ENCODE assay signal across 16 cellular contexts in genomic region chr12:53539526-53539925, GRCh38. TPM values are rescaled to one million over a fixed set of nuclear protein-coding genes. Genes with fewer than 3 reads are reported as not detected.
DNase-seq lines count a peak whose midpoint lies in the region; ATAC-seq and TF ChIP-seq lines count a peak whose summit lies in the region.
"Had no signal": no experiment of that assay in that cellular context is flagged by ENCODE, and none has a peak within 500 bp of the region (broad histone marks: within the 10 kb centered on the region; RNA-seq: fewer than 3 reads in every experiment).

No MANE protein-coding gene starts in this region.

- ATAC-seq in activated CD4-positive, alpha-beta T cell treated with anti-CD3 and anti-CD28 coated beads for 36 hours: no peak
- no peak for ATAC-seq in HG03097 (IDR thresholded peaks at IDR 0.05; ENCODE audit: low FRiP score, unreplicated experiment)
- ATAC-seq: A549 had no signal

- H3F3A ChIP-seq in PC-9 (ENCODE audit: insufficient read depth, low read depth): peaks cover 38% of the 10 kb centered on the region

- H3K4me2 ChIP-seq in PC-9: peak overlapping the region; percentile 65
- H3K4me2 ChIP-seq: A549 had no signal

- no peak overlapping the region for H3K27ac Mint-ChIP-seq in activated CD4-positive, alpha-beta T cell treated with anti-CD3 and anti-CD28 coated beads for 36 hours

- H3K9me2 ChIP-seq in PC-9 (ENCODE audit: insufficient read depth): no peaks in the 10 kb centered on the region

- DNase-seq in PC-9 (no peak), dorsolateral prefrontal cortex (no peak), substantia nigra (lab: John Stamatoyannopoulos, UW) (no peak), NCI-H748 treated with DMSO at 0.1 percent for 48 hours (lab: John Stamatoyannopoulos, UW) (no peak), posterior vena cava (ENCODE audit: low spot score) (no peak)
- DNase-seq in activated CD4-positive, alpha-beta T cell treated with anti-CD3 and anti-CD28 coated beads for 36 hours: no peak
- DNase-seq: GOT3, KG1, MV-4-11, NCI-H1694 treated with DMSO at 0.1 percent for 48 hours, OCI-M1, SHP77 had no signal

- H3K27me3 Mint-ChIP-seq in activated CD4-positive, alpha-beta T cell treated with anti-CD3 and anti-CD28 coated beads for 36 hours: no peaks in the 10 kb centered on the region

- H2AFZ ChIP-seq in PC-9: no peak overlapping the region

- H3K27ac ChIP-seq in 22Rv1 (peak overlapping the region; percentile 83), PC-9 (peak overlapping the region; percentile 73; the same call in 1 of the 2 replicates), dorsolateral prefrontal cortex (peak overlapping the region in 51 of 59 donors; percentile 44 to 97 (median 88)), substantia nigra (ENCODE audit: low read depth, low read length, poor library complexity, severe bottlenecking) (peak overlapping the region; percentile 81)

- H3K36me3 Mint-ChIP-seq in activated CD4-positive, alpha-beta T cell treated with anti-CD3 and anti-CD28 coated beads for 36 hours (ENCODE audit: low read depth): peaks cover 32% of the 10 kb centered on the region

- no peaks in the 10 kb centered on the region for H4K20me1 ChIP-seq in PC-9 (ENCODE audit: insufficient read depth)

- intact Hi-C loops in PC-9 (cut with micrococcal nuclease; ENCODE audit: unreplicated experiment) (no loop called here), dorsolateral prefrontal cortex (cut with DNase I) (no loop called here), posterior vena cava (cut with DNase I) (no loop called here)
- intact Hi-C loops in activated CD4-positive, alpha-beta T cell treated with anti-CD3 and anti-CD28 coated beads for 36 hours (cut with DNase I, micrococcal nuclease): no loop called here

- H3K4me1 ChIP-seq in PC-9 (replicated peaks; ENCODE audit: insufficient read depth): peaks cover 33% of the 10 kb centered on the region

- H3K4me3 ChIP-seq in PC-9 (no peak overlapping the region), dorsolateral prefrontal cortex (no peak overlapping the region)
- H3K4me3 ChIP-seq: A549 had no signal

- CTCF ChIA-PET in PC-9 (lab: Charles Lee): no interaction called here
- CTCF ChIA-PET in activated CD4-positive, alpha-beta T cell treated with anti-CD3 and anti-CD28 coated beads for 36 hours (lab: Charles Lee): interaction anchor here (0.9 to 1.5 kb wide), 2 partner anchors 20 to 136 kb away, joined by 3 to 7 read pairs; partner anchors contain the start of gene ATP5MC2

- TF ChIP-seq CTCF in 22Rv1 (IDR thresholded peaks at IDR 0.05): no peak
- no peak for TF ChIP-seq CTCF in PC-9 (conservative IDR thresholded peaks at IDR 0.05)
- no peak for TF ChIP-seq CTCF in dorsolateral prefrontal cortex (IDR thresholded peaks at IDR 0.05 in 54 of 56, conservative IDR thresholded peaks at IDR 0.05 in 2 of 56; ENCODE audit: low read depth in 1 of 56, partially characterized antibody in 56 of 56)

- peaks cover 12% of the 10 kb centered on the region for H3K4me1 Mint-ChIP-seq in activated CD4-positive, alpha-beta T cell treated with anti-CD3 and anti-CD28 coated beads for 36 hours

- no TSS peak for BruUV-seq in PC-9 (replicated peaks; lab: Mats Ljungman, UMichigan)

- peaks cover 27% of the 10 kb centered on the region; the same call in 1 of the 2 replicates for H3K36me3 ChIP-seq in PC-9 (ENCODE audit: low read depth)

- H3K9me3 Mint-ChIP-seq in activated CD4-positive, alpha-beta T cell treated with anti-CD3 and anti-CD28 coated beads for 36 hours (ENCODE audit: low read depth): no peaks in the 10 kb centered on the region

- POLR2A ChIA-PET in PC-9 (lab: Charles Lee; ENCODE audit: unreplicated experiment): interaction anchor here (0.6 kb wide), 2 partner anchors 22 to 38 kb away, joined by 3 to 5 read pairs; partner anchors contain the start of gene TARBP2
- POLR2A ChIA-PET in activated CD4-positive, alpha-beta T cell treated with anti-CD3 and anti-CD28 coated beads for 36 hours (lab: Charles Lee): no interaction called here

- no peaks in the 10 kb centered on the region for H3K9me3 ChIP-seq in PC-9 (ENCODE audit: insufficient read depth, low read depth)
- H3K9me3 ChIP-seq: A549 had no signal

- no peak overlapping the region for H3K4me3 Mint-ChIP-seq in activated CD4-positive, alpha-beta T cell treated with anti-CD3 and anti-CD28 coated beads for 36 hours

- H3K27me3 ChIP-seq in PC-9 (ENCODE audit: insufficient read depth, low read depth) (no peaks in the 10 kb centered on the region), dorsolateral prefrontal cortex (no peaks in the 10 kb centered on the region)

- H3K79me2 ChIP-seq in PC-9 (ENCODE audit: low read depth): no peaks in the 10 kb centered on the region

RNA-seq across cellular contexts. Expression of gene NPFF, which starts 32.2 kb away (rescaled TPM):
- total RNA-seq in PC-9 (2021) (not detected in 2 replicates), dorsolateral prefrontal cortex (1 to 10 TPM in 3 of 120 experiments, not detected in 117; 1.8 to 2.1 (median 2.0) TPM), posterior vena cava (not detected)
- total RNA-seq in activated CD4-positive, alpha-beta T cell treated with anti-CD3 and anti-CD28 coated beads for 36 hours: not detected
- total RNA-seq: RPMI7951 had no signal

RNA-seq across cellular contexts. Expression of gene TARBP2, which starts 38.4 kb away (rescaled TPM):
- 47.8 and 53.3 TPM in 2 replicates for total RNA-seq in PC-9 (2021)
- 10 to 100 TPM; 10.9 to 29.5 (median 20.9) TPM for total RNA-seq in dorsolateral prefrontal cortex
- total RNA-seq in activated CD4-positive, alpha-beta T cell treated with anti-CD3 and anti-CD28 coated beads for 36 hours: 10 to 100 TPM; 28.3 to 30.2 TPM
- 10 to 100 TPM; 12.8 to 16.8 TPM for total RNA-seq in posterior vena cava

RNA-seq across cellular contexts. Expression of gene MAP3K12, which starts 40.3 kb away (rescaled TPM):
- 14.7 and 18.3 TPM in 2 replicates for total RNA-seq in PC-9 (2021)
- 100 to 1,000 TPM in 1 of 120 experiments, 10 to 100 TPM in 119; 43.4 to 126 (median 69.4) TPM for total RNA-seq in dorsolateral prefrontal cortex
- 10 to 100 TPM; 12.6 to 13.8 TPM for total RNA-seq in activated CD4-positive, alpha-beta T cell treated with anti-CD3 and anti-CD28 coated beads for 36 hours
- total RNA-seq in posterior vena cava: 10 to 100 TPM; 21.7 to 29.4 TPM
